In the genomic region with DNA sequence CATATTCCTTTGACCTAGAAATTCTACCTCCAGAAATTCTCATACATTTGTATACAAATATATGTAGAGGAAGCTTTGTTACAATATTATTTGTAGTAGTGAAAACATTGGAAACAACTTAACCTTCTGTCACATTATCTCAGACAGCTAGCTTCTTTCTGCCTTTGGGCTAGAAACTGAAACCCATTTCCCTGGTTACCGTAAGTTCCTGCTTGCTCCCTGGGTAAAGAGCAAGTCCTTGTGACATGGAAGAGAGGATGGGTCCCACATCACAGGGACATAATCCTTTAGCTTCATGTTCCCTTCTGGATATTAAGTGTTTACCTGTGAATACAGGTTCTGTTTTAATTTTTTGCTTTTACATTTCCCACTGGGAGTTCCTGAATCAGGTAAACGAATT, we compare ENCODE assay signal across 24 cellular contexts. TPM values are rescaled to one million over a fixed set of nuclear protein-coding genes. Genes with fewer than 3 reads are reported as not detected.
DNase-seq lines count a peak whose midpoint lies in the region; ATAC-seq, FAIRE-seq and TF ChIP-seq lines count a peak whose summit lies in the region.
"Had no signal": no experiment of that assay in that cellular context is flagged by ENCODE, and none has a peak within 500 bp of the region (broad histone marks: within the 10 kb centered on the region; RNA-seq: fewer than 3 reads in every experiment).

No MANE protein-coding gene starts in this region.

- H3K9ac ChIP-seq in liver (ENCODE audit: low read depth in 1 of 2, low read length in 2 of 2) (peak overlapping the region; percentile 40 to 54), HepG2 (ENCODE audit: insufficient read depth, low read depth, low read length) (no peak overlapping the region)
- H3K9ac ChIP-seq: BLaER1, SK-N-SH had no signal

- no peaks in the 10 kb centered on the region for H3K27me3 Mint-ChIP-seq in naive thymus-derived CD4-positive, alpha-beta T cell
- H3K27me3 Mint-ChIP-seq: T-cell had no signal

- in situ Hi-C loops in HepG2 (cut with HindIII; ENCODE audit: extremely low pct_ligation_motif_present, low pct_unique_long_range_greater_than_20kb), result no loop called here

- H3K9me3 Mint-ChIP-seq in naive thymus-derived CD4-positive, alpha-beta T cell, result peaks cover 0 to 3% (median 0%) of the 10 kb centered on the region in 11 donors
- H3K9me3 Mint-ChIP-seq: CD8-positive, alpha-beta T cell; T-cell had no signal

- no peaks in the 10 kb centered on the region for H4K20me1 ChIP-seq in HepG2 (ENCODE audit: insufficient read depth, low read length)

- WGBS in liver, result 16% methylated on average over 2 of the region's 2 CpGs
- WGBS in HepG2 (ENCODE audit: low lambda C conversion rate), result 71% methylated on average over 2 of the region's 2 CpGs
- 29% methylated on average over 2 of the region's 2 CpGs for WGBS in right lobe of liver (ENCODE audit: insufficient coverage, low coverage, low lambda C conversion rate, missing lambda C conversion rate)
- 74 to 86% methylated on average over 2 of the region's 2 CpGs for WGBS in lower leg skin, 2 donors

- H3K4me3 ChIP-seq in liver (ENCODE audit: low read depth in 1 of 3, low read length in 3 of 3), result peak overlapping the region in 2 of 3 donors; percentile 41 to 51
- H3K4me3 ChIP-seq in HepG2 (replicated peaks in 1 of 3; ENCODE audit: insufficient read depth in 1 of 3, low read depth in 2 of 3, low read length in 3 of 3), result no peak overlapping the region
- peak overlapping the region; percentile 2 to 35 (median 17) for H3K4me3 ChIP-seq in right lobe of liver
- no peak overlapping the region for H3K4me3 ChIP-seq in naive thymus-derived CD4-positive, alpha-beta T cell (ENCODE audit: low read length)
- H3K4me3 ChIP-seq in lower leg skin (ENCODE audit: low read depth, poor library complexity, severe bottlenecking), result no peak overlapping the region
- H3K4me3 ChIP-seq: A549, BLaER1 had no signal

- H3K79me2 ChIP-seq in HepG2 (ENCODE audit: insufficient read depth, low read length), result no peaks in the 10 kb centered on the region

- TF ChIP-seq POLR2A in HepG2 (IDR thresholded peaks at IDR 0.05; ENCODE audit: insufficient read depth in 1 of 2, low read depth in 2 of 2, low read length in 2 of 2) (no peak), right lobe of liver (IDR thresholded peaks at IDR 0.05) (no peak), lower leg skin (IDR thresholded peaks at IDR 0.05) (no peak)

- H3K27ac ChIP-seq in liver (ENCODE audit: low read depth in 1 of 2, low read length in 2 of 2), result peak overlapping the region; percentile 25 to 39
- no peak overlapping the region for H3K27ac ChIP-seq in HepG2 (ENCODE audit: extremely low read length, insufficient read depth, low read length)
- peak overlapping the region; percentile 9 to 70 (median 60) for H3K27ac ChIP-seq in right lobe of liver
- no peak overlapping the region for H3K27ac ChIP-seq in naive thymus-derived CD4-positive, alpha-beta T cell (ENCODE audit: low read depth, low read length)
- H3K27ac ChIP-seq: A549, BLaER1 had no signal

- H3K36me3 ChIP-seq in liver (ENCODE audit: control insufficient read depth in 4 of 4, insufficient read depth in 3 of 4, low read depth in 1 of 4, low read length in 3 of 4), result peaks cover 0 to 3% (median 0%) of the 10 kb centered on the region in 4 donors
- no peaks in the 10 kb centered on the region; a peak in 1 of 5 replicates for H3K36me3 ChIP-seq in HepG2 (replicated peaks in 1 of 2; ENCODE audit: control insufficient read depth in 1 of 2, insufficient read depth in 2 of 2, low read length in 2 of 2)
- H3K36me3 ChIP-seq in right lobe of liver, result no peaks in the 10 kb centered on the region
- H3K36me3 ChIP-seq in naive thymus-derived CD4-positive, alpha-beta T cell (ENCODE audit: control insufficient read depth in 2 of 3, insufficient read depth in 3 of 3, low read length in 3 of 3), result no peaks in the 10 kb centered on the region

- CTCF ChIA-PET in HepG2 (lab: Yijun Ruan, JAX; ENCODE audit: low intra/inter-chr PET ratio, low total read pairs), result no interaction called here
- CTCF ChIA-PET in naive thymus-derived CD4-positive, alpha-beta T cell (lab: Charles Lee), result no interaction called here

- TF ChIP-seq CTCF in liver (IDR thresholded peaks at IDR 0.05; ENCODE audit: low read depth, low read length, missing input control) (no peak), HepG2 (CRISPR knock-in tag; IDR thresholded peaks at IDR 0.05) (no peak), right lobe of liver (IDR thresholded peaks at IDR 0.05) (no peak), lower leg skin (IDR thresholded peaks at IDR 0.05) (no peak)

- H3K4me1 Mint-ChIP-seq in naive thymus-derived CD4-positive, alpha-beta T cell, result peaks cover 0 to 5% (median 0%) of the 10 kb centered on the region in 7 donors

- DNase-seq in HepG2 (ENCODE audit: low spot score), result no peak
- peak; percentile 35 for DNase-seq in NCI-H69 (lab: John Stamatoyannopoulos, UW)
- DNase-seq in right lobe of liver, result no peak
- DNase-seq in central memory CD4-positive, alpha-beta T cell, result no peak
- DNase-seq in naive thymus-derived CD4-positive, alpha-beta T cell, result no peak
- no peak for DNase-seq in lower leg skin (ENCODE audit: low spot score in 2 of 2)
- DNase-seq: CD8-positive, alpha-beta T cell; DMS53; EL; H7; NCI-H1092; NCI-H1436 treated with DMSO at 0.1 percent for 48 hours; NCI-H2029; NCI-H446 treated with DMSO at 0.1 percent for 48 hours; NK-92 treated with Interleukin-12 subunit alpha and Interleukin-12 subunit beta, amount 100 ng/mL, for 24 hours; OCI-M1; SHP77; SK-N-SH; T-cell had no signal

- H3K27me3 ChIP-seq in liver (ENCODE audit: control insufficient read depth in 4 of 4, insufficient read depth in 4 of 4, low read length in 3 of 4), result no peaks in the 10 kb centered on the region
- no peaks in the 10 kb centered on the region for H3K27me3 ChIP-seq in HepG2 (ENCODE audit: control insufficient read depth in 1 of 2, insufficient read depth in 2 of 2, low read length in 2 of 2)
- H3K27me3 ChIP-seq in right lobe of liver, result no peaks in the 10 kb centered on the region
- no peaks in the 10 kb centered on the region for H3K27me3 ChIP-seq in naive thymus-derived CD4-positive, alpha-beta T cell (ENCODE audit: control insufficient read depth in 2 of 2, insufficient read depth in 2 of 2, low read length in 2 of 2)
- H3K27me3 ChIP-seq: BLaER1 had no signal

- no peak overlapping the region for H3K4me3 Mint-ChIP-seq in naive thymus-derived CD4-positive, alpha-beta T cell
- H3K4me3 Mint-ChIP-seq: CD8-positive, alpha-beta T cell; T-cell had no signal

- H2AFZ ChIP-seq in HepG2 (ENCODE audit: low read length), result no peak overlapping the region

- TF ChIP-seq RAD21 in liver (IDR thresholded peaks at IDR 0.05), result no peak
- TF ChIP-seq RAD21 in HepG2 (CRISPR knock-in tag; IDR thresholded peaks at IDR 0.05), result no peak

- no peak for ATAC-seq in HepG2
- ATAC-seq in right lobe of liver, result peak; percentile 47 to 62 (median 53)
- ATAC-seq in HG02973 (IDR thresholded peaks at IDR 0.05; ENCODE audit: unreplicated experiment), result no peak
- ATAC-seq in naive thymus-derived CD4-positive, alpha-beta T cell, result no peak
- ATAC-seq: A549; CD8-positive, alpha-beta T cell; T-cell had no signal

- no peak overlapping the region for H3K27ac Mint-ChIP-seq in naive thymus-derived CD4-positive, alpha-beta T cell
- H3K27ac Mint-ChIP-seq: CD8-positive, alpha-beta T cell; T-cell had no signal

- TF ChIP-seq EP300 in HepG2 (IDR thresholded peaks at IDR 0.05; ENCODE audit: low read depth in 2 of 2, low read length in 2 of 2) (no peak), HepG2 (CRISPR knock-in tag; IDR thresholded peaks at IDR 0.05; ENCODE audit: borderline replicate concordance) (no peak)

- peaks cover 8 to 31% (median 21%) of the 10 kb centered on the region in 4 donors for H3K4me1 ChIP-seq in liver (ENCODE audit: control insufficient read depth in 4 of 4, insufficient read depth in 4 of 4, low read length in 3 of 4)
- H3K4me1 ChIP-seq in HepG2 (ENCODE audit: insufficient read depth, low read length), result peaks cover 20% of the 10 kb centered on the region
- H3K4me1 ChIP-seq in right lobe of liver, result peaks cover 0 to 31% (median 7%) of the 10 kb centered on the region in 4 donors
- H3K4me1 ChIP-seq in naive thymus-derived CD4-positive, alpha-beta T cell (ENCODE audit: control insufficient read depth in 2 of 2, insufficient read depth in 2 of 2, low read length in 2 of 2), result no peaks in the 10 kb centered on the region
- H3K4me1 ChIP-seq: BLaER1 had no signal

- H3K36me3 Mint-ChIP-seq in naive thymus-derived CD4-positive, alpha-beta T cell, result peaks cover 0 to 10% (median 0%) of the 10 kb centered on the region in 5 donors

- POLR2A ChIA-PET in HepG2 (lab: Yijun Ruan, JAX), result no interaction called here
- POLR2A ChIA-PET in naive thymus-derived CD4-positive, alpha-beta T cell (lab: Charles Lee), result interaction anchor here (1.1 kb wide), 1 partner anchor 16 kb away, joined by 3 read pairs; no protein-coding TSS in a partner anchor

- H3K9me3 ChIP-seq in liver (ENCODE audit: control insufficient read depth in 4 of 4, low read length in 3 of 4) (no peaks in the 10 kb centered on the region), HepG2 (ENCODE audit: low read length) (no peaks in the 10 kb centered on the region), right lobe of liver (no peaks in the 10 kb centered on the region)
- H3K9me3 ChIP-seq in naive thymus-derived CD4-positive, alpha-beta T cell (ENCODE audit: control insufficient read depth in 2 of 3, low read length in 3 of 3), result no peaks in the 10 kb centered on the region
- H3K9me3 ChIP-seq: A549, SK-N-SH had no signal

- no peak for FAIRE-seq in HepG2 (lab: Jason Lieb, UNC)
- FAIRE-seq: A549, HTR-8/SVneo had no signal

- no TSS peak for BruUV-seq in HepG2 (replicated peaks; lab: Mats Ljungman, UMichigan)

- intact Hi-C loops in HepG2 (cut with micrococcal nuclease; ENCODE audit: unreplicated experiment) (no loop called here), right lobe of liver (cut with DNase I) (no loop called here), lower leg skin (cut with DNase I; ENCODE audit: low total_unique reads) (no loop called here)
- intact Hi-C loops in naive thymus-derived CD4-positive, alpha-beta T cell (cut with micrococcal nuclease), result no loop called here

- H3K4me2 ChIP-seq in HepG2 (ENCODE audit: low read depth, low read length), result no peak overlapping the region
- H3K4me2 ChIP-seq: A549, BLaER1, SK-N-SH had no signal

RNA-seq across cellular contexts. Expression of gene KLHDC10, which starts 41.7 kb away (rescaled TPM):
- total RNA-seq in liver (10 to 100 TPM; 24.0 to 31.2 TPM), HepG2 (2016; rRNA removed; fragmentation: Illumina TruSeq; extraction: Trizol) (21.6 and 33.4 TPM in 2 replicates), right lobe of liver (10 to 100 TPM; 12.7 to 35.4 (median 21.7) TPM), lower leg skin (10 to 100 TPM; 13.5 to 27.4 (median 21.3) TPM)
- polyA plus RNA-seq in liver (10 to 100 TPM; 10.8 TPM), HepG2 (2011; rRNA removed) (11.4 and 11.9 TPM in 2 replicates)
- 16.9 and 25.1 TPM in 2 replicates for total RNA-seq in HepG2 (2016; cell fraction: cytosol; rRNA removed; fragmentation: Illumina TruSeq; extraction: Trizol; ENCODE audit: low read depth)
- total RNA-seq in HepG2 (2016; cell fraction: insoluble cytoplasmic fraction; rRNA removed; fragmentation: Illumina TruSeq; extraction: Trizol), result 19.5 and 30.3 TPM in 2 replicates
- 13.0 and 15.5 TPM in 2 replicates for total RNA-seq in HepG2 (2016; cell fraction: membrane; rRNA removed; fragmentation: Illumina TruSeq; extraction: Trizol)
- 14.0 and 16.8 TPM in 2 replicates for total RNA-seq in HepG2 (2016; cell fraction: nucleus; rRNA removed; fragmentation: Illumina TruSeq; extraction: Trizol)
- polyA plus RNA-seq in HepG2 (2011; cell fraction: cytosol; rRNA removed), result 7.1 and 10.1 TPM in 2 replicates
- polyA plus RNA-seq in HepG2 (2011; cell fraction: nucleus; rRNA removed), result 8.3 and 10.0 TPM in 2 replicates
- 11.3 and 12.7 TPM in 2 replicates for polyA plus RNA-seq in HepG2 (2012)
- 1.8 and 2.1 TPM in 2 replicates for polyA plus RNA-seq in HepG2 (2016; cell fraction: cytosol; fragmentation: Illumina TruSeq; extraction: Trizol; ENCODE audit: low read depth)
- polyA plus RNA-seq in HepG2 (2016; cell fraction: insoluble cytoplasmic fraction; fragmentation: Illumina TruSeq; extraction: Trizol; ENCODE audit: low read depth), result 18.3 and 18.7 TPM in 2 replicates
- 2.8 and 3.6 TPM in 2 replicates for polyA plus RNA-seq in HepG2 (2016; cell fraction: membrane; fragmentation: Illumina TruSeq; extraction: Trizol; ENCODE audit: low read depth)
- 17.6 and 19.4 TPM in 2 replicates for polyA plus RNA-seq in HepG2 (2016; cell fraction: nucleus; fragmentation: Illumina TruSeq; extraction: Trizol; ENCODE audit: insufficient read depth, low read depth)
- polyA minus RNA-seq in HepG2 (2011; rRNA and poly(A)+ RNA removed; ENCODE audit: low replicate concordance), result 16.6 and 24.5 TPM in 2 replicates
- polyA minus RNA-seq in HepG2 (2011; cell fraction: cytosol; rRNA and poly(A)+ RNA removed), result 18.1 and 20.4 TPM in 2 replicates
- 11.3 TPM in 2 replicates for polyA minus RNA-seq in HepG2 (2011; cell fraction: nucleus; rRNA and poly(A)+ RNA removed)
- 10 to 100 TPM; 14.5 to 20.4 (median 17.3) TPM for total RNA-seq in naive thymus-derived CD4-positive, alpha-beta T cell
- polyA plus RNA-seq in naive thymus-derived CD4-positive, alpha-beta T cell, result 1 to 10 TPM; 1.2 to 3.4 TPM

Comparison
In these comparisons a context has a peak if more than half of its experiments do, and no peak if none do; other contexts are left out.
1. H3K27ac ChIP-seq: peak in liver (2 of 2) and right lobe of liver (3 of 3); none in HepG2 (single experiment) and naive thymus-derived CD4-positive, alpha-beta T cell (single experiment).
2. H3K4me3 ChIP-seq: peak in liver (2 of 3) and right lobe of liver (3 of 3); none in HepG2 (0 of 3), naive thymus-derived CD4-positive, alpha-beta T cell (single experiment) and lower leg skin (single experiment).
3. ATAC-seq: peak in right lobe of liver (4 of 4); none in HepG2 (single experiment), HG02973 (single experiment) and naive thymus-derived CD4-positive, alpha-beta T cell (single experiment).